In the genomic region with DNA sequence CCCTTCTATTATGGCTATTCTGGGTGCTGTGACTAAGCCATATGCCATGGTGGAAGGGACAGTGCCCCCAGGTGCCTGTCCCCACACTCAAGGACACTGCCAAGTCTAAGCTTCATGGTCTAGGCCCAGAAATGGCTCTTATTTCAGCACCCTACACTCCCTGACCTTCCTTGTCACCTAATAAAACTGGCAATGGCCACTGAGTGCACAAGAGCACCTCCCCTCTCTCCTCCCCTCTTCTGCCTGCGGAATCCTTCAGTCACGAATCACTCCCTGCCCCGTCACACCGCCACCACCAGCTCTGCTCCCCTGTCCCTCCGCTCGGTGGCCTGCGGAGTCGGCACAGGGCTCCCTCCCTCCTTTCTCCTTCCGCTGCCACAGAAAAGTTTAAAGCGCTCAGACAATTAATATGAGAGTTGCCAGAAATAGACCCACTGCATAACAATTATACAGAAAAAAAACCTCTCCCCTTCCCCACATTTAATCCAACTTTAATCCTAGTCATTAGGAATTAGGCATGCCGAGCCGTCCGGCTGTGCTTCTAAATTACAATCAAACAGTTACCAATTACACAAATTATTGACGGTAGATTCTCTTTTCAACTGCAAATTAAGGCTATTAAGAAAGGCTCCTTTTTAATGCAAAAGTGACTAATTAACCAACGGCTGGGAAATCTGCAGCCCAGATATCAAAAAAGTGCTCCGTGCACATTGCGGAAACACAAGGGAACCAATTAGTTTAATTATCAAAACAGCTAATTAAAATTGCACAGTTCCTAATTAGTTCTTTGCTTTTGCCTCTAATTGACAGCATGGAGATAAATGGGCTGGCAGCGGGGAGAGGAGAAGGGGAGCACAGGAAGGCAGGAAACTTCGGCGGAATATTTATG, we compare ENCODE assay signal across 13 cellular contexts. TPM values are rescaled to one million over a fixed set of nuclear protein-coding genes. Genes with fewer than 3 reads are reported as not detected.
A peak's percentile ranks its signal among the peaks of the same experiment; 100 is the strongest.
DNase-seq lines count a peak whose midpoint lies in the region; ATAC-seq and TF ChIP-seq lines count a peak whose summit lies in the region.
"Had no signal": no experiment of that assay in that cellular context is flagged by ENCODE, and none has a peak within 500 bp of the region (broad histone marks: within the 10 kb centered on the region; RNA-seq: fewer than 3 reads in every experiment).

No MANE protein-coding gene starts in this region.

- TF ChIP-seq CTCF in chondrocyte (IDR thresholded peaks at IDR 0.05) (no peak), thoracic aorta (IDR thresholded peaks at IDR 0.05) (no peak), MM.1S (IDR thresholded peaks at IDR 0.05; ENCODE audit: low read length) (no peak)

- H3K9ac ChIP-seq in MM.1S (ENCODE audit: low read length), result no peak overlapping the region

- no peaks in the 10 kb centered on the region for H3K4me1 ChIP-seq in thoracic aorta (ENCODE audit: control insufficient read depth in 1 of 2, low read depth in 2 of 2)
- no peaks in the 10 kb centered on the region for H3K4me1 ChIP-seq in MM.1S (ENCODE audit: low read length)

- no peaks in the 10 kb centered on the region for H3K79me2 ChIP-seq in MM.1S (ENCODE audit: low read length)

- H3K9me3 ChIP-seq in thoracic aorta (no peaks in the 10 kb centered on the region), MM.1S (replicated peaks; ENCODE audit: insufficient read depth, low read length) (no peaks in the 10 kb centered on the region)

- no peak overlapping the region for H3K27ac Mint-ChIP-seq in chondrocyte (ENCODE audit: unreplicated experiment)
- H3K27ac Mint-ChIP-seq: stimulated activated effector memory CD8-positive, alpha-beta T cell treated with anti-CD3 and anti-CD28 coated beads, Interleukin-12 subunit alpha, Interleukin-12 subunit beta, amount 100 ng/mL, for 72 hours had no signal

- no peak overlapping the region for H3K4me3 Mint-ChIP-seq in chondrocyte (ENCODE audit: unreplicated experiment)
- H3K4me3 Mint-ChIP-seq: activated T-cell treated with anti-CD3 and anti-CD28 coated beads, Interleukin-2, amount 50 U/mL, for 4 hours; stimulated activated effector memory CD8-positive, alpha-beta T cell treated with anti-CD3 and anti-CD28 coated beads, Interleukin-12 subunit alpha, Interleukin-12 subunit beta, amount 100 ng/mL, for 72 hours had no signal

- no peak overlapping the region for H2AFZ ChIP-seq in MM.1S (ENCODE audit: low read length)

- peaks cover 2% of the 10 kb centered on the region for H3K27me3 Mint-ChIP-seq in chondrocyte (ENCODE audit: low read depth)

- H3K36me3 Mint-ChIP-seq in chondrocyte (ENCODE audit: low read depth), result no peaks in the 10 kb centered on the region
- H3K36me3 Mint-ChIP-seq: stimulated activated effector memory CD8-positive, alpha-beta T cell treated with anti-CD3 and anti-CD28 coated beads, Interleukin-12 subunit alpha, Interleukin-12 subunit beta, amount 100 ng/mL, for 72 hours had no signal

- H3K27ac ChIP-seq in thoracic aorta (no peak overlapping the region), MM.1S (ENCODE audit: low read length) (no peak overlapping the region)

- no peaks in the 10 kb centered on the region for H3K9me2 ChIP-seq in MM.1S (replicated peaks; ENCODE audit: insufficient read depth, low read length)

- DNase-seq in NCI-H1417 (lab: John Stamatoyannopoulos, UW), result peak in 2 of 3 experiments; percentile 47 to 72
- no peak for DNase-seq in NCI-H1417 treated with DMSO at 0.1 percent for 48 hours (lab: John Stamatoyannopoulos, UW)
- DNase-seq in chondrocyte (ENCODE audit: low spot score), result peak; percentile 62
- peak; percentile 28 for DNase-seq in kidney tubule cell (ENCODE audit: low spot score)
- no peak for DNase-seq in thoracic aorta (ENCODE audit: low spot score)
- DNase-seq in activated naive CD4-positive, alpha-beta T cell (lab: John Stamatoyannopoulos, UW), result no peak
- no peak for DNase-seq in MM.1S
- no peak for DNase-seq in activated T-cell treated with anti-CD3 and anti-CD28 coated beads, Interleukin-2, amount 50 U/mL, for 48 hours
- DNase-seq: activated T-cell treated with anti-CD3 and anti-CD28 coated beads, Interleukin-2, amount 50 U/mL, for 4 hours; central memory CD4-positive, alpha-beta T cell; OCI-M1 had no signal

- no peaks in the 10 kb centered on the region for H3F3A ChIP-seq in MM.1S (ENCODE audit: insufficient read depth, low read length)

- no peak overlapping the region for H3K4me2 ChIP-seq in MM.1S (ENCODE audit: low read depth, low read length)

- H3K36me3 ChIP-seq in thoracic aorta (no peaks in the 10 kb centered on the region), MM.1S (replicated peaks; ENCODE audit: insufficient read depth, low read length) (no peaks in the 10 kb centered on the region)

- H4K20me1 ChIP-seq in MM.1S (ENCODE audit: insufficient read depth, low read length), result no peaks in the 10 kb centered on the region

- H3K4me3 ChIP-seq in thoracic aorta (peak overlapping the region; percentile 25), MM.1S (ENCODE audit: low read length) (no peak overlapping the region)

- H3K27me3 ChIP-seq in thoracic aorta (replicated peaks; ENCODE audit: insufficient read depth) (no peaks in the 10 kb centered on the region), MM.1S (replicated peaks; ENCODE audit: insufficient read depth, low read length) (no peaks in the 10 kb centered on the region)

- H3K9me3 Mint-ChIP-seq in chondrocyte (ENCODE audit: low read depth), result no peaks in the 10 kb centered on the region
- H3K9me3 Mint-ChIP-seq: activated T-cell treated with anti-CD3 and anti-CD28 coated beads, Interleukin-2, amount 50 U/mL, for 4 hours; stimulated activated effector memory CD8-positive, alpha-beta T cell treated with anti-CD3 and anti-CD28 coated beads, Interleukin-12 subunit alpha, Interleukin-12 subunit beta, amount 100 ng/mL, for 72 hours had no signal

- no peaks in the 10 kb centered on the region for H3K4me1 Mint-ChIP-seq in chondrocyte (ENCODE audit: low read depth)
- H3K4me1 Mint-ChIP-seq: stimulated activated effector memory CD8-positive, alpha-beta T cell treated with anti-CD3 and anti-CD28 coated beads, Interleukin-12 subunit alpha, Interleukin-12 subunit beta, amount 100 ng/mL, for 72 hours had no signal

- no peak for ATAC-seq in thoracic aorta (ENCODE audit: insufficient number of reproducible peaks, low FRiP score, low read depth)

RNA-seq across cellular contexts. Expression of gene LMO1, which starts 19.2 kb away (rescaled TPM):
- total RNA-seq in chondrocyte, result not detected in 3 replicates
- total RNA-seq in thoracic aorta, result not detected
- total RNA-seq: activated T-cell treated with anti-CD3 and anti-CD28 coated beads, Interleukin-2, amount 50 U/mL, for 4 hours; M059J had no signal

Comparison
In these comparisons a context has a peak if more than half of its experiments do, and no peak if none do; other contexts are left out.
1. DNase-seq: peak in NCI-H1417 (2 of 3), chondrocyte (single experiment) and kidney tubule cell (single experiment); none in NCI-H1417 treated with DMSO at 0.1 percent for 48 hours (single experiment), thoracic aorta (single experiment), activated naive CD4-positive, alpha-beta T cell (0 of 4), MM.1S (single experiment) and activated T-cell treated with anti-CD3 and anti-CD28 coated beads, Interleukin-2, amount 50 U/mL, for 48 hours (0 of 2).